Comparison of ENCODE assay signal across 10 cellular contexts in genomic region chr16:1980026-1980769, GRCh38. TPM values are rescaled to one million over a fixed set of nuclear protein-coding genes. Genes with fewer than 3 reads are reported as not detected.
A peak's percentile ranks its signal among the peaks of the same experiment; 100 is the strongest.
DNase-seq lines count a peak whose midpoint lies in the region; TF ChIP-seq lines count a peak whose summit lies in the region.
"Had no signal": no experiment of that assay in that cellular context is flagged by ENCODE, and none has a peak within 500 bp of the region (broad histone marks: within the 10 kb centered on the region; RNA-seq: fewer than 3 reads in every experiment).

No MANE protein-coding gene starts in this region.

- H3K27me3 ChIP-seq in stomach, result peaks cover 4 to 82% (median 36%) of the 10 kb centered on the region in 3 donors

- H3K4me1 ChIP-seq in stomach, result peaks cover 30 to 70% (median 57%) of the 10 kb centered on the region in 4 donors

- peak; percentile 57 for DNase-seq in activated T-cell treated with anti-CD3 and anti-CD28 coated beads, Interleukin-2, amount 50 U/mL, for 24 hours
- no peak for DNase-seq in activated T-cell treated with anti-CD3 and anti-CD28 coated beads, Interleukin-2, amount 50 U/mL, for 1 hour
- DNase-seq in epithelial cell of prostate (ENCODE audit: low read depth, low spot score) (no peak), stomach (peak; percentile 44), COLO829 (ENCODE audit: low spot score) (no peak)
- DNase-seq in activated CD8-positive, alpha-beta memory T cell treated with anti-CD3 and anti-CD28 coated beads, Interleukin-2, amount 50 U/mL, for 4 hours, result no peak
- DNase-seq: NCI-H510A treated with DMSO at 0.1 percent for 48 hours had no signal

- 3 to 10% (median 4%) methylated on average over 21 to 53 of the region's 53 CpGs for WGBS in stomach, 5 donors

- peaks cover 15% of the 10 kb centered on the region for H3K4me1 Mint-ChIP-seq in activated T-cell treated with anti-CD3 and anti-CD28 coated beads, Interleukin-2, amount 50 U/mL, for 24 hours (ENCODE audit: low read depth)

- intact Hi-C loops in stomach (cut with DNase I; ENCODE audit: low total_unique reads), result no loop called here

- no peaks in the 10 kb centered on the region for H3K9me3 ChIP-seq in stomach

- H3K27ac ChIP-seq in epithelial cell of prostate (peak overlapping the region; percentile 53), stomach (peak overlapping the region; percentile 72 to 83 (median 76))
- H3K27ac ChIP-seq: KMS-11 had no signal

- TF ChIP-seq CTCF in stomach (IDR thresholded peaks at IDR 0.05), result no peak

- H3K4me3 ChIP-seq in stomach, result peak overlapping the region in 2 of 4 donors; percentile 41 to 51
- H3K4me3 ChIP-seq: lung had no signal

- no peaks in the 10 kb centered on the region for H3K9me3 Mint-ChIP-seq in activated T-cell treated with anti-CD3 and anti-CD28 coated beads, Interleukin-2, amount 50 U/mL, for 24 hours

- H3K36me3 ChIP-seq in stomach, result peaks cover 31 to 38% (median 38%) of the 10 kb centered on the region in 4 donors

- no peak for TF ChIP-seq EP300 in stomach (IDR thresholded peaks at IDR 0.05)

- H3K4me3 Mint-ChIP-seq in activated T-cell treated with anti-CD3 and anti-CD28 coated beads, Interleukin-2, amount 50 U/mL, for 24 hours, result no peak overlapping the region

- peaks cover 39% of the 10 kb centered on the region for H3K27me3 Mint-ChIP-seq in activated T-cell treated with anti-CD3 and anti-CD28 coated beads, Interleukin-2, amount 50 U/mL, for 24 hours

- no peak for TF ChIP-seq POLR2A in stomach (IDR thresholded peaks at IDR 0.05)

- H3K36me3 Mint-ChIP-seq in activated T-cell treated with anti-CD3 and anti-CD28 coated beads, Interleukin-2, amount 50 U/mL, for 24 hours (ENCODE audit: low read depth), result peaks cover 43% of the 10 kb centered on the region

- H3K27ac Mint-ChIP-seq in activated T-cell treated with anti-CD3 and anti-CD28 coated beads, Interleukin-2, amount 50 U/mL, for 24 hours, result no peak overlapping the region
- H3K27ac Mint-ChIP-seq: B cell had no signal

RNA-seq across cellular contexts. Expression of gene NOXO1, which starts 1.1 kb away (rescaled TPM):
- 10 to 100 TPM in 1 of 5 donors, not detected in 4; 58.2 TPM for total RNA-seq in stomach
- 1 to 10 TPM; 1.2 to 3.4 (median 2.6) TPM for polyA plus RNA-seq in stomach

RNA-seq across cellular contexts. Expression of gene GFER, which starts 3.8 kb away (rescaled TPM):
- 100 to 1,000 TPM in 1 of 5 donors, 10 to 100 TPM in 1, 1 to 10 TPM in 3; 3.1 to 313 (median 9.9) TPM for total RNA-seq in stomach
- 10 to 100 TPM; 31.2 to 50.6 (median 36.1) TPM for polyA plus RNA-seq in stomach

RNA-seq across cellular contexts. Expression of gene TBL3, which starts 8.3 kb away (rescaled TPM):
- 100 to 1,000 TPM in 1 of 5 donors, 10 to 100 TPM in 3, 1 to 10 TPM in 1; 9.4 to 174 (median 26.3) TPM for total RNA-seq in stomach
- 10 to 100 TPM; 32.7 to 52.7 (median 48.9) TPM for polyA plus RNA-seq in stomach

RNA-seq across cellular contexts. Expression of gene SYNGR3, which starts 9.6 kb away (rescaled TPM):
- 1 to 10 TPM in 1 of 5 donors, not detected in 4; 1.7 TPM for total RNA-seq in stomach
- polyA plus RNA-seq in stomach, result 1 to 10 TPM in 1 of 3 donors, not detected in 2; 1.3 TPM

RNA-seq across cellular contexts. Expression of gene RNF151, which starts 13.5 kb away (rescaled TPM):
- total RNA-seq in stomach, result not detected
- polyA plus RNA-seq in stomach, result not detected
- total RNA-seq: lung had no signal

Comparison
In these comparisons a context has a peak if more than half of its experiments do, and no peak if none do; other contexts are left out.
1. DNase-seq: peak in activated T-cell treated with anti-CD3 and anti-CD28 coated beads, Interleukin-2, amount 50 U/mL, for 24 hours (single experiment) and stomach (single experiment); none in activated T-cell treated with anti-CD3 and anti-CD28 coated beads, Interleukin-2, amount 50 U/mL, for 1 hour (single experiment), epithelial cell of prostate (single experiment), activated CD8-positive, alpha-beta memory T cell treated with anti-CD3 and anti-CD28 coated beads, Interleukin-2, amount 50 U/mL, for 4 hours (single experiment) and COLO829 (single experiment).